Comparison of ENCODE assay signal across 8 cellular contexts in the genomic region with DNA sequence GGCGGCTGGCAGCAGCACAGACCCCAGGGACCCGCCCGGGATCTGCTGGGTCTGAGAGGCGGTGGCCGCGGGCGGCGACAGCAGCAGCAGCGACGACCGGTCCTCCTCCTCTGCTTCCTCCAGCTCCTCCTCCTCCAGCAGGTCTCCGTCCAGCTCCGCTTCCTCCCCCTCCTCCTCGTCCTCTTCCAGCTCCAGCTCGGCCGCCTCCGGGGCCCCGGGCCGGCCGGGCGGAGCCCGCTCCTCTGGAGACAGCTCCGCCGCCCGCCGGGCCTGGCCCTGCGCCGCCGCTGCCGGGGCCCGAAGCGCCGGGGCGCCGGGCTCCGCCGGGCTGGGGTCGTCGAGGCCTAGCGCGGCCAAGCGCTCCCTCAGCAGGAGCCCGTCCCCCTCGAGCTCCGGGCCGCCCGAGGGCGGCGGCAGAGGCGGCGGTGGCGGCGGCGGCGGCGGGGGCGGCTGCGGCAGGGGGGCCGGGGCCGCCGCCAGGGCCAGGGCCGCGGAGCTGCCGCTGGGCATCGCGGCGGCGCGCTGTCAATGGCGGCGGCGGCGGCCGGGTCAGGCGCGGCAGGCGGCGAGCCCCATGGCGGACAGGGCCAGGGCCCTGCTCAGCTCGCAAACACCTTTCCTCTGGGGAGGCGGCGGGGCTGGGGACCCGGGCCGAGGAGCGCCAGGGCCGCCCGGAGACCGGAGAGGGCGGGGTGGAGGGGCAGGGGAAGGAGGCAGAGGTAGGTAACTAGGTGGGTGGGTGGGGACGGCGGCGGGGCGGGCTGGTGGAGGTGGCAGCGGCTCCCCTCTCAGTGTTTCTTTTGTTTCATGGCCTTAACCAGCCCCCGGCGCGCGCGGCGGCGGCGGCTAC. TPM values are rescaled to one million over a fixed set of nuclear protein-coding genes. Genes with fewer than 3 reads are reported as not detected.
DNase-seq lines count a peak whose midpoint lies in the region; ATAC-seq and TF ChIP-seq lines count a peak whose summit lies in the region.

No MANE protein-coding gene starts in this region.

- no peaks in the 10 kb centered on the region for H3K9me3 ChIP-seq in neural progenitor cell (ENCODE audit: low read depth)

- H3K27me3 Mint-ChIP-seq in neural progenitor cell (ENCODE audit: insufficient read depth, low read depth), result peaks cover 8% of the 10 kb centered on the region

- H3K4me3 Mint-ChIP-seq in neural progenitor cell, result peak overlapping the region; percentile 98

- H3K4me1 ChIP-seq in foreskin keratinocyte (peaks cover 20% of the 10 kb centered on the region), neural progenitor cell (peaks cover 29% of the 10 kb centered on the region)

- H3K36me3 Mint-ChIP-seq in neural progenitor cell, result peaks cover 20% of the 10 kb centered on the region

- peaks cover 26% of the 10 kb centered on the region for H3F3A ChIP-seq in neural progenitor cell (ENCODE audit: low read depth)

- peaks cover 49% of the 10 kb centered on the region for H3K79me2 ChIP-seq in neural progenitor cell (ENCODE audit: low read depth)

- H3K4me3 ChIP-seq in neural progenitor cell, result peak overlapping the region; percentile 83

- TF ChIP-seq CTCF in foreskin keratinocyte (conservative IDR thresholded peaks at IDR 0.05), result no peak
- no peak for TF ChIP-seq CTCF in neural progenitor cell (IDR thresholded peaks at IDR 0.05)

- peaks cover 21% of the 10 kb centered on the region for H3K4me1 Mint-ChIP-seq in neural progenitor cell

- peak overlapping the region; percentile 89 for H3K9ac ChIP-seq in neural progenitor cell

- peaks cover 33% of the 10 kb centered on the region for H4K20me1 ChIP-seq in neural progenitor cell (ENCODE audit: low read depth)

- peak; percentile 7 for ATAC-seq in HG02759 (IDR thresholded peaks at IDR 0.05; ENCODE audit: unreplicated experiment)
- no peak for ATAC-seq in foreskin keratinocyte
- no peak for ATAC-seq in GM21576 (IDR thresholded peaks at IDR 0.05; ENCODE audit: unreplicated experiment)

- peak in 2 of 3 experiments; percentile 33 to 60 for DNase-seq in activated CD8-positive, alpha-beta memory T cell treated with anti-CD3 and anti-CD28 coated beads for 48 hours (ENCODE audit: low read depth in 2 of 3, low spot score in 2 of 3)
- no peak for DNase-seq in activated CD8-positive, alpha-beta memory T cell treated with anti-CD3 and anti-CD28 coated beads for 24 hours
- DNase-seq in NCI-H510A treated with DMSO at 0.1 percent for 48 hours (lab: John Stamatoyannopoulos, UW), result peak; percentile 20
- DNase-seq in activated gamma-delta T cell treated with anti-CD3 and anti-CD28 coated beads, Interleukin-2, amount 50 U/mL, for 16 hours (ENCODE audit: low read depth), result peak; percentile 14
- DNase-seq in foreskin keratinocyte, result no peak
- peak; percentile 62 for DNase-seq in neural progenitor cell (ENCODE audit: low spot score)

- H3K9me3 Mint-ChIP-seq in neural progenitor cell, result peaks cover 6% of the 10 kb centered on the region

- H3K4me2 ChIP-seq in neural progenitor cell, result peak overlapping the region; percentile 87

- H3K36me3 ChIP-seq in neural progenitor cell, result no peaks in the 10 kb centered on the region

- H2AFZ ChIP-seq in neural progenitor cell (replicated peaks), result no peak overlapping the region

- H3K27ac Mint-ChIP-seq in neural progenitor cell, result no peak overlapping the region

- H3K27me3 ChIP-seq in foreskin keratinocyte, result no peaks in the 10 kb centered on the region
- no peaks in the 10 kb centered on the region for H3K27me3 ChIP-seq in neural progenitor cell

- peak overlapping the region; percentile 71 for H3K27ac ChIP-seq in foreskin keratinocyte
- peak overlapping the region; percentile 88 for H3K27ac ChIP-seq in neural progenitor cell

RNA-seq across cellular contexts. Expression of a gene that starts 0.4 kb away (rescaled TPM):
- total RNA-seq in foreskin keratinocyte (57.0 and 66.5 TPM in 2 replicates), neural progenitor cell (ENCODE audit: low replicate concordance) (67.5 and 94.7 TPM in 2 replicates)
- 20.1 and 21.7 TPM in 2 replicates for polyA plus RNA-seq in foreskin keratinocyte

Comparison
In these comparisons a context has a peak if more than half of its experiments do, and no peak if none do; other contexts are left out.
1. DNase-seq: peak in activated CD8-positive, alpha-beta memory T cell treated with anti-CD3 and anti-CD28 coated beads for 48 hours (2 of 3), NCI-H510A treated with DMSO at 0.1 percent for 48 hours (single experiment), activated gamma-delta T cell treated with anti-CD3 and anti-CD28 coated beads, Interleukin-2, amount 50 U/mL, for 16 hours (single experiment) and neural progenitor cell (single experiment); none in activated CD8-positive, alpha-beta memory T cell treated with anti-CD3 and anti-CD28 coated beads for 24 hours (single experiment) and foreskin keratinocyte (0 of 2).